10 cellular contexts compared by ENCODE assay signal in genomic region chr3:193982258-193982659, GRCh38.
DNase-seq lines count a peak whose midpoint lies in the region; ATAC-seq and TF ChIP-seq lines count a peak whose summit lies in the region.
"Had no signal": no experiment of that assay in that cellular context is flagged by ENCODE, and none has a peak within 500 bp of the region (broad histone marks: within the 10 kb centered on the region; RNA-seq: fewer than 3 reads in every experiment).

No MANE protein-coding gene starts in this region.

- H3K27me3 ChIP-seq in MG63: no peaks in the 10 kb centered on the region
- no peaks in the 10 kb centered on the region for H3K27me3 ChIP-seq in thyroid gland

- peak; percentile 90 for ATAC-seq in left colon
- no peak for ATAC-seq in activated CD4-positive, CD25-positive, alpha-beta regulatory T cell treated with anti-CD3 and anti-CD28 coated beads, Interleukin-2, amount 50 U/mL, for 24 hours

- H3K4me1 ChIP-seq in thyroid gland: peaks cover 9 to 20% of the 10 kb centered on the region in 2 donors

- H3K36me3 ChIP-seq in MG63: no peaks in the 10 kb centered on the region
- H3K36me3 ChIP-seq in thyroid gland: no peaks in the 10 kb centered on the region

- H3K9me3 ChIP-seq in MG63 (no peaks in the 10 kb centered on the region), thyroid gland (no peaks in the 10 kb centered on the region)

- H3K4me3 ChIP-seq in MG63: no peak overlapping the region
- H3K4me3 ChIP-seq in coronary artery: no peak overlapping the region
- H3K4me3 ChIP-seq in thyroid gland (replicated peaks in 1 of 3): no peak overlapping the region
- H3K4me3 ChIP-seq: PC-9 had no signal

- intact Hi-C loops in left colon (cut with DNase I, micrococcal nuclease) (no loop called here), thyroid gland (cut with DNase I) (no loop called here)

- WGBS in thyroid gland, 2 donors: 30 to 43% methylated on average over 2 to 4 of the region's 11 CpGs

- TF ChIP-seq CTCF in coronary artery (IDR thresholded peaks at IDR 0.05): no peak
- TF ChIP-seq CTCF in thyroid gland (IDR thresholded peaks at IDR 0.05): no peak

- peak; percentile 97 for DNase-seq in MG63
- DNase-seq in coronary artery (ENCODE audit: low spot score): peak; percentile 87
- DNase-seq in left colon: peak; percentile 87 to 88
- DNase-seq in thyroid gland: peak; percentile 88 to 91
- no peak for DNase-seq in germinal center (ENCODE audit: low spot score)
- DNase-seq in NCI-H526 (lab: John Stamatoyannopoulos, UW): no peak
- no peak for DNase-seq in GF-D8 (lab: John Stamatoyannopoulos, UW)
- DNase-seq: activated CD4-positive, CD25-positive, alpha-beta regulatory T cell treated with anti-CD3 and anti-CD28 coated beads, Interleukin-2, amount 50 U/mL, for 72 hours had no signal

- no peak for TF ChIP-seq POLR2A in thyroid gland (IDR thresholded peaks at IDR 0.05)

- peak overlapping the region in 1 of 2 donors; percentile 44 for H3K27ac ChIP-seq in coronary artery
- H3K27ac ChIP-seq in thyroid gland: peak overlapping the region in 1 of 3 donors; percentile 30
- H3K27ac ChIP-seq: PC-9 had no signal

Comparison
In these comparisons a context has a peak if more than half of its experiments do, and no peak if none do; other contexts are left out.
1. DNase-seq: peak in MG63 (single experiment), coronary artery (single experiment), left colon (2 of 2) and thyroid gland (2 of 2); none in germinal center (single experiment), NCI-H526 (0 of 2) and GF-D8 (single experiment).